In the genomic region with DNA sequence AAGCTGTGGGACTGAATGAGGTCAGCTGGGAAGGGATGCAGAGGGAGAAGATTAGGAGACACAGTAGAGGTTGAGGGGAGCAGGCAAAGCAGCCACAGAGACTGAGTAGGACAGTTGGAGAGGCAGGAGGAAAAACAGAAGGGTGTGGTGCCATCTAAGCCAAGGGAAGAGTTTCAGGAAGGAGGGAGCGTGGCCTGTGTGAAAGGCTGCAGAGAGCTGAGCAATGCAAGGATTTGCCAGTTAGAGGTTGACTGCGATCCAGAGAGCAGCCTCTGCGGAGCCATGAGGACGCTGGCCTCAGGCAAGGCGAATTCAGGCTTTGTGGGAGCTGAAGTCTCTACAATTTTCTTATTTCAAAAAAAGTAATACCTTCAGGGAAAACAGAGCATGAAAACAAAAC, we compare ENCODE assay signal across 18 cellular contexts. TPM values are rescaled to one million over a fixed set of nuclear protein-coding genes. Genes with fewer than 3 reads are reported as not detected.
"Had no signal": no experiment of that assay in that cellular context is flagged by ENCODE, and none has a peak within 500 bp of the region (broad histone marks: within the 10 kb centered on the region; RNA-seq: fewer than 3 reads in every experiment).

No MANE protein-coding gene starts in this region.

- H3K4me3 ChIP-seq: dorsolateral prefrontal cortex, hepatocyte, sigmoid colon, skin epidermis had no signal

- H3K36me3 ChIP-seq: sigmoid colon had no signal

- H3K4me1 Mint-ChIP-seq: naive thymus-derived CD4-positive, alpha-beta T cell had no signal

- H3K9me3 Mint-ChIP-seq: naive thymus-derived CD4-positive, alpha-beta T cell; nephron progenitor cell had no signal

- H3K27me3 ChIP-seq: sigmoid colon had no signal

- DNase-seq: cortex of kidney; dorsolateral prefrontal cortex; effector CD8-positive, alpha-beta T cell; foreskin melanocyte; head of caudate nucleus; kidney glomerular epithelial cell; naive thymus-derived CD4-positive, alpha-beta T cell; nephron progenitor cell; sigmoid colon; stimulated activated CD4-positive, alpha-beta T cell treated with anti-CD3 and anti-CD28 coated beads, Interleukin-12 subunit alpha, Interleukin-12 subunit beta, amount 100 ng/mL, for 4 hours; stimulated activated naive CD4-positive, alpha-beta T cell had no signal

- H3K27ac ChIP-seq: dorsolateral prefrontal cortex, hepatocyte, sigmoid colon, skin epidermis had no signal

- H3K4me2 ChIP-seq: hepatocyte had no signal

- H3K4me1 ChIP-seq: sigmoid colon had no signal

- H3K36me3 Mint-ChIP-seq: naive thymus-derived CD4-positive, alpha-beta T cell had no signal

- FAIRE-seq: urothelium cell line had no signal

- H3K9me3 ChIP-seq: sigmoid colon had no signal

- ATAC-seq: naive thymus-derived CD4-positive, alpha-beta T cell had no signal

- H3K4me3 Mint-ChIP-seq: naive thymus-derived CD4-positive, alpha-beta T cell; nephron progenitor cell had no signal

- H3K79me2 ChIP-seq: hepatocyte had no signal

- H2AFZ ChIP-seq: hepatocyte had no signal

- H3K27ac Mint-ChIP-seq: naive thymus-derived CD4-positive, alpha-beta T cell; nephron progenitor cell had no signal

RNA-seq across cellular contexts. Expression of gene SOX21, which starts 28.9 kb away (rescaled TPM):
- total RNA-seq: liver; mesenteric fat pad; mononuclear cell; naive thymus-derived CD4-positive, alpha-beta T cell; osteocyte; sigmoid colon had no signal
- polyA plus RNA-seq: liver; naive thymus-derived CD4-positive, alpha-beta T cell had no signal
